In the genomic region with DNA sequence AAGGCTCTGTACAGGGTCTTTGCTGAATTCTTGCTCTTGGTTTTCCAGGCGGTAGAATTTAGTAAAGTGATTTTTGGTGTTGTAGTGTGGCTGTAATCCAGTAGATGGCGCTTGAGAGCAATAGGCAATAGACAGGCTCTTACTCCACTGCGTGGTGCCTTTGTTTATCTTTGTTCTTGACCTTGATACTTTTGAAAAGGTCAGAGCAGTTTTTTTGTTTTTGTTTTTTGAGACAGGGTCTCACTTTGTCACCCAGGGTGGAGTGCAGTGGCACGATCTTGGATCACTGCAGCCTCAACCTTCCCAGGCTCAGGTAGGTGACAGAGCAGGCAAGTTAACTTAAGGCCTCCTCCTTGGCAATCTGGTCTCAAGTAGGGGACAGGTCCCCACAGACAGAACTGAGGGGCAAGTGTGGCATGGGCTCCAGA, we compare ENCODE assay signal across 8 cellular contexts. TPM values are rescaled to one million over a fixed set of nuclear protein-coding genes. Genes with fewer than 3 reads are reported as not detected.
DNase-seq lines count a peak whose midpoint lies in the region; ATAC-seq and TF ChIP-seq lines count a peak whose summit lies in the region.

No MANE protein-coding gene starts in this region.

- 5 to 6% methylated on average over 4 of the region's 4 CpGs for WGBS in esophagus squamous epithelium, 2 donors

- no peak for DNase-seq in AG04450 (ENCODE audit: low read depth, low spot score)
- peak; percentile 34 for DNase-seq in NCI-H69 (lab: John Stamatoyannopoulos, UW)
- peak; percentile 14 to 20 for DNase-seq in activated CD8-positive, alpha-beta memory T cell treated with anti-CD3 and anti-CD28 coated beads for 4 hours (ENCODE audit: low read depth in 2 of 2)
- DNase-seq in esophagus squamous epithelium (lab: John Stamatoyannopoulos, UW): no peak
- DNase-seq in NK-92 treated with Interleukin-12 subunit alpha and Interleukin-12 subunit beta, amount 100 ng/mL, for 24 hours (lab: John Stamatoyannopoulos, UW): no peak

- H3K36me3 ChIP-seq in esophagus squamous epithelium: no peaks in the 10 kb centered on the region
- no peaks in the 10 kb centered on the region for H3K36me3 ChIP-seq in neutrophil

- CTCF ChIA-PET in AG04450 (lab: Charles Lee): interaction anchor here (1.0 to 1.8 kb wide), 2 partner anchors 12 to 66 kb away, joined by 3 to 9 read pairs; a partner anchor contains a TSS

- H3K9me3 ChIP-seq in AG04450 (ENCODE audit: control insufficient read depth, insufficient read depth, low read length): no peaks in the 10 kb centered on the region
- no peaks in the 10 kb centered on the region for H3K9me3 ChIP-seq in esophagus squamous epithelium
- H3K9me3 ChIP-seq in neutrophil: no peaks in the 10 kb centered on the region

- intact Hi-C loops in esophagus squamous epithelium (cut with DNase I): no loop called here

- peak; percentile 77 for TF ChIP-seq CTCF in AG04450 (IDR thresholded peaks at IDR 0.05; ENCODE audit: low read depth, low read length)
- peak; percentile 92 for TF ChIP-seq CTCF in GM12873 (IDR thresholded peaks at IDR 0.05; ENCODE audit: insufficient read depth, low read depth, low read length, missing control alignments)
- TF ChIP-seq CTCF in esophagus squamous epithelium (IDR thresholded peaks at IDR 0.05): peak; percentile 58 to 78 (median 70)
- TF ChIP-seq CTCF in neutrophil (IDR thresholded peaks at IDR 0.05): peak; percentile 85

- TF ChIP-seq POLR2A in esophagus squamous epithelium (IDR thresholded peaks at IDR 0.05): no peak

- ATAC-seq in GM21717 (IDR thresholded peaks at IDR 0.05; ENCODE audit: unreplicated experiment): no peak

- H3K4me1 ChIP-seq in esophagus squamous epithelium: no peaks in the 10 kb centered on the region
- H3K4me1 ChIP-seq in neutrophil (ENCODE audit: control insufficient read depth in 1 of 2, insufficient read depth in 1 of 2, low read depth in 1 of 2, low read length in 1 of 2): peaks cover 5 to 6% of the 10 kb centered on the region in 2 experiments

- H3K27ac ChIP-seq in AG04450 (ENCODE audit: low read depth, low read length): no peak overlapping the region
- H3K27ac ChIP-seq in esophagus squamous epithelium: no peak overlapping the region
- H3K27ac ChIP-seq in neutrophil: no peak overlapping the region

- POLR2A ChIA-PET in AG04450 (lab: Yijun Ruan, JAX): no interaction called here

- H3K27me3 ChIP-seq in AG04450 (ENCODE audit: control insufficient read depth, insufficient read depth, low read length) (no peaks in the 10 kb centered on the region), esophagus squamous epithelium (peaks cover 0 to 26% (median 0%) of the 10 kb centered on the region in 4 donors), neutrophil (no peaks in the 10 kb centered on the region)

- H3K4me3 ChIP-seq in AG04450 (ENCODE audit: low read depth, low read length) (no peak overlapping the region), esophagus squamous epithelium (no peak overlapping the region), neutrophil (ENCODE audit: low read depth in 1 of 2, low read length in 1 of 2) (no peak overlapping the region)

RNA-seq across cellular contexts. Expression of a gene that starts 12.2 kb away (rescaled TPM):
- not detected in 2 replicates for polyA plus RNA-seq in AG04450 (2011; rRNA removed)
- not detected in 2 replicates for polyA minus RNA-seq in AG04450 (2011; rRNA and poly(A)+ RNA removed)
- total RNA-seq in esophagus squamous epithelium: 1 to 10 TPM in 1 of 4 donors, under 1 TPM in 2, not detected in 1; 0.38 to 1.4 (median 0.70) TPM

RNA-seq across cellular contexts. Expression of a gene that starts 13.8 kb away (rescaled TPM):
- not detected in 2 replicates for polyA plus RNA-seq in AG04450 (2011; rRNA removed)
- not detected in 2 replicates for polyA minus RNA-seq in AG04450 (2011; rRNA and poly(A)+ RNA removed)
- under 1 TPM in 1 of 4 donors, not detected in 3; 0.19 TPM for total RNA-seq in esophagus squamous epithelium

RNA-seq across cellular contexts. Expression of a gene that starts 39.5 kb away (rescaled TPM):
- polyA plus RNA-seq in AG04450 (2011; rRNA removed): not detected in 2 replicates
- polyA minus RNA-seq in AG04450 (2011; rRNA and poly(A)+ RNA removed): not detected in 2 replicates
- total RNA-seq in esophagus squamous epithelium: 10 to 100 TPM in 2 of 4 donors, 1 to 10 TPM in 1, under 1 TPM in 1; 0.57 to 11.4 (median 6.1) TPM

RNA-seq across cellular contexts. Expression of a gene that starts 44.3 kb away (rescaled TPM):
- not detected in 2 replicates for polyA plus RNA-seq in AG04450 (2011; rRNA removed)
- polyA minus RNA-seq in AG04450 (2011; rRNA and poly(A)+ RNA removed): not detected in 2 replicates
- 1 to 10 TPM in 2 of 4 donors, under 1 TPM in 1, not detected in 1; 0.40 to 1.9 (median 1.0) TPM for total RNA-seq in esophagus squamous epithelium

Comparison
In these comparisons a context has a peak if more than half of its experiments do, and no peak if none do; other contexts are left out.
1. DNase-seq: peak in NCI-H69 (single experiment) and activated CD8-positive, alpha-beta memory T cell treated with anti-CD3 and anti-CD28 coated beads for 4 hours (2 of 2); none in AG04450 (single experiment), esophagus squamous epithelium (single experiment) and NK-92 treated with Interleukin-12 subunit alpha and Interleukin-12 subunit beta, amount 100 ng/mL, for 24 hours (single experiment).
2. Peak in every context shown above with its lines, with median percentiles within 50 percentile points of each other: CTCF ChIP-seq.